In the genomic region with DNA sequence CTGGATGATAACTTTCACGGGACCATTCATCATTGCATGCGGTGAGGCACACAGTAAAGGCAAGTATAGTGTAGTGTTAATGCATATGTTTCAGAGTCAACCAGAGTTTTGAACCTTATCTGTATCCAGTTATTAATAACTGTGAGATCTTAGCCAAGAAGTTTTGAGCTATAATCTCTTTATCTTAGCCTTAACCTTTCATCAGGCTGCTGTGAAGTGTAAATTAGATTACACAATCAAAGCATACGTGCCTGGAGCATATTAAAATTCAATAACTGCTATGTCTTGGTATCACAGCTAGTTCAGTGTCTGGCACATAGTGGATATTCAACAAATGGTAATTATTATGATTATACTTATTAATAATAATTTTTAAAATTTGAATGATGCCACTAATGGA, we compare ENCODE assay signal across 1 cellular context.
TF ChIP-seq lines count a peak whose summit lies in the region.

No MANE protein-coding gene starts in this region.

TF ChIP-seq in GM23338, 12 proteins besides CTCF, POLR2A, EP300 and RAD21:
- TF ChIP-seq, protein P1, sequence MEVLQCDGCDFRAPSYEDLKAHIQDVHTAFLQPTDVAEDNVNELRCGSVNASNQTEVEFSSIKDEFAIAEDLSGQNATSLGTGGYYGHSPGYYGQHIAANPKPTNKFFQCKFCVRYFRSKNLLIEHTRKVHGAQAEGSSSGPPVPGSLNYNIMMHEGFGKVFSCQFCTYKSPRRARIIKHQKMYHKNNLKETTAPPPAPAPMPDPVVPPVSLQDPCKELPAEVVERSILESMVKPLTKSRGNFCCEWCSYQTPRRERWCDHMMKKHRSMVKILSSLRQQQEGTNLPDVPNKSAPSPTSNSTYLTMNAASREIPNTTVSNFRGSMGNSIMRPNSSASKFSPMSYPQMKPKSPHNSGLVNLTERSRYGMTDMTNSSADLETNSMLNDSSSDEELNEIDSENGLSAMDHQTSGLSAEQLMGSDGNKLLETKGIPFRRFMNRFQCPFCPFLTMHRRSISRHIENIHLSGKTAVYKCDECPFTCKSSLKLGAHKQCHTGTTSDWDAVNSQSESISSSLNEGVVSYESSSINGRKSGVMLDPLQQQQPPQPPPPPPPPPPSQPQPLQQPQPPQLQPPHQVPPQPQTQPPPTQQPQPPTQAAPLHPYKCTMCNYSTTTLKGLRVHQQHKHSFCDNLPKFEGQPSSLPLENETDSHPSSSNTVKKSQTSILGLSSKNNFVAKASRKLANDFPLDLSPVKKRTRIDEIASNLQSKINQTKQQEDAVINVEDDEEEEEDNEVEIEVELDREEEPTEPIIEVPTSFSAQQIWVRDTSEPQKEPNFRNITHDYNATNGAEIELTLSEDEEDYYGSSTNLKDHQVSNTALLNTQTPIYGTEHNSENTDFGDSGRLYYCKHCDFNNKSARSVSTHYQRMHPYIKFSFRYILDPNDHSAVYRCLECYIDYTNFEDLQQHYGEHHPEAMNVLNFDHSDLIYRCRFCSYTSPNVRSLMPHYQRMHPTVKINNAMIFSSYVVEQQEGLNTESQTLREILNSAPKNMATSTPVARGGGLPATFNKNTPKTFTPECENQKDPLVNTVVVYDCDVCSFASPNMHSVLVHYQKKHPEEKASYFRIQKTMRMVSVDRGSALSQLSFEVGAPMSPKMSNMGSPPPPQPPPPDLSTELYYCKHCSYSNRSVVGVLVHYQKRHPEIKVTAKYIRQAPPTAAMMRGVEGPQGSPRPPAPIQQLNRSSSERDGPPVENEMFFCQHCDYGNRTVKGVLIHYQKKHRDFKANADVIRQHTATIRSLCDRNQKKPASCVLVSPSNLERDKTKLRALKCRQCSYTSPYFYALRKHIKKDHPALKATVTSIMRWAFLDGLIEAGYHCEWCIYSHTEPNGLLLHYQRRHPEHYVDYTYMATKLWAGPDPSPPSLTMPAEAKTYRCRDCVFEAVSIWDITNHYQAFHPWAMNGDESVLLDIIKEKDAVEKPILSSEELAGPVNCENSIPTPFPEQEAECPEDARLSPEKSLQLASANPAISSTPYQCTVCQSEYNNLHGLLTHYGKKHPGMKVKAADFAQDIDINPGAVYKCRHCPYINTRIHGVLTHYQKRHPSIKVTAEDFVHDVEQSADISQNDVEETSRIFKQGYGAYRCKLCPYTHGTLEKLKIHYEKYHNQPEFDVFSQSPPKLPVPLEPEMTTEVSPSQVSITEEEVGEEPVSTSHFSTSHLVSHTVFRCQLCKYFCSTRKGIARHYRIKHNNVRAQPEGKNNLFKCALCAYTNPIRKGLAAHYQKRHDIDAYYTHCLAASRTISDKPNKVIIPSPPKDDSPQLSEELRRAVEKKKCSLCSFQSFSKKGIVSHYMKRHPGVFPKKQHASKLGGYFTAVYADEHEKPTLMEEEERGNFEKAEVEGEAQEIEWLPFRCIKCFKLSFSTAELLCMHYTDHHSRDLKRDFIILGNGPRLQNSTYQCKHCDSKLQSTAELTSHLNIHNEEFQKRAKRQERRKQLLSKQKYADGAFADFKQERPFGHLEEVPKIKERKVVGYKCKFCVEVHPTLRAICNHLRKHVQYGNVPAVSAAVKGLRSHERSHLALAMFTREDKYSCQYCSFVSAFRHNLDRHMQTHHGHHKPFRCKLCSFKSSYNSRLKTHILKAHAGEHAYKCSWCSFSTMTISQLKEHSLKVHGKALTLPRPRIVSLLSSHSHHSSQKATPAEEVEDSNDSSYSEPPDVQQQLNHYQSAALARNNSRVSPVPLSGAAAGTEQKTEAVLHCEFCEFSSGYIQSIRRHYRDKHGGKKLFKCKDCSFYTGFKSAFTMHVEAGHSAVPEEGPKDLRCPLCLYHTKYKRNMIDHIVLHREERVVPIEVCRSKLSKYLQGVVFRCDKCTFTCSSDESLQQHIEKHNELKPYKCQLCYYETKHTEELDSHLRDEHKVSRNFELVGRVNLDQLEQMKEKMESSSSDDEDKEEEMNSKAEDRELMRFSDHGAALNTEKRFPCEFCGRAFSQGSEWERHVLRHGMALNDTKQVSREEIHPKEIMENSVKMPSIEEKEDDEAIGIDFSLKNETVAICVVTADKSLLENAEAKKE (CRISPR knock-in tag; IDR thresholded peaks at IDR 0.05), result no peak
- TF ChIP-seq, protein P2, sequence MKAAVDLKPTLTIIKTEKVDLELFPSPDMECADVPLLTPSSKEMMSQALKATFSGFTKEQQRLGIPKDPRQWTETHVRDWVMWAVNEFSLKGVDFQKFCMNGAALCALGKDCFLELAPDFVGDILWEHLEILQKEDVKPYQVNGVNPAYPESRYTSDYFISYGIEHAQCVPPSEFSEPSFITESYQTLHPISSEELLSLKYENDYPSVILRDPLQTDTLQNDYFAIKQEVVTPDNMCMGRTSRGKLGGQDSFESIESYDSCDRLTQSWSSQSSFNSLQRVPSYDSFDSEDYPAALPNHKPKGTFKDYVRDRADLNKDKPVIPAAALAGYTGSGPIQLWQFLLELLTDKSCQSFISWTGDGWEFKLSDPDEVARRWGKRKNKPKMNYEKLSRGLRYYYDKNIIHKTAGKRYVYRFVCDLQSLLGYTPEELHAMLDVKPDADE (IDR thresholded peaks at IDR 0.05), result no peak
- TF ChIP-seq NANOG (IDR thresholded peaks at IDR 0.05; ENCODE audit: borderline replicate concordance), result no peak
- no peak for TF ChIP-seq ZNF331 (CRISPR knock-in tag; IDR thresholded peaks at IDR 0.05; ENCODE audit: low read depth)
- TF ChIP-seq REST (IDR thresholded peaks at IDR 0.05; ENCODE audit: unreplicated experiment), result no peak
- no peak for TF ChIP-seq EZH2 (IDR thresholded peaks at IDR 0.05; ENCODE audit: low read depth, unreplicated experiment)
- TF ChIP-seq JUNB (IDR thresholded peaks at IDR 0.05; ENCODE audit: unreplicated experiment), result no peak
- TF ChIP-seq EZH2phosphoT487 (IDR thresholded peaks at IDR 0.05; ENCODE audit: unreplicated experiment), result no peak
- no peak for TF ChIP-seq STAT1 (IDR thresholded peaks at IDR 0.05; ENCODE audit: unreplicated experiment)
- TF ChIP-seq POLR2AphosphoS5 (IDR thresholded peaks at IDR 0.05; ENCODE audit: low read depth), result no peak
- TF ChIP-seq CREB1 (CRISPR knock-in tag; IDR thresholded peaks at IDR 0.05; ENCODE audit: low read depth), result no peak
- TF ChIP-seq ZNF114 (CRISPR knock-in tag; IDR thresholded peaks at IDR 0.05), result no peak
